Comparison of ENCODE assay signal across 8 cellular contexts in genomic region chr3:31532587-31533168, GRCh38. TPM values are rescaled to one million over a fixed set of nuclear protein-coding genes. Genes with fewer than 3 reads are reported as not detected.
DNase-seq lines count a peak whose midpoint lies in the region; ATAC-seq, FAIRE-seq and TF ChIP-seq lines count a peak whose summit lies in the region.

TSS of gene STT3B (plus strand) at chr3:31532925. CDS start at chr3:31532999, 74 bp downstream.

- H3K9me3 ChIP-seq in WERI-Rb-1 (ENCODE audit: severe bottlenecking) (no peaks in the 10 kb centered on the region), HepG2 (ENCODE audit: low read length) (no peaks in the 10 kb centered on the region)

- in situ Hi-C loops in HepG2 (cut with HindIII; ENCODE audit: extremely low pct_ligation_motif_present, low pct_unique_long_range_greater_than_20kb) = no loop called here

- H3K9ac ChIP-seq in HepG2 (ENCODE audit: insufficient read depth, low read depth, low read length) = peak within 1 kb of the TSS; percentile 88

- H3K4me3 ChIP-seq in WERI-Rb-1 (ENCODE audit: low read depth, low read length) = peak within 1 kb of the TSS; percentile 98
- H3K4me3 ChIP-seq in coronary artery = peak within 1 kb of the TSS; percentile 77
- H3K4me3 ChIP-seq in HepG2 (replicated peaks in 1 of 3; ENCODE audit: insufficient read depth in 1 of 3, low read depth in 2 of 3, low read length in 3 of 3) = peak within 1 kb of the TSS; percentile 91 to 97 (median 91)

- TF ChIP-seq CTCF in WERI-Rb-1 (IDR thresholded peaks at IDR 0.05; ENCODE audit: low read depth, low read length) = no peak
- TF ChIP-seq CTCF in coronary artery (IDR thresholded peaks at IDR 0.05) = no peak
- no peak; the same call in none of the 2 replicates for TF ChIP-seq CTCF in HepG2 (CRISPR knock-in tag; IDR thresholded peaks at IDR 0.05)

- TF ChIP-seq EP300 in HepG2 (IDR thresholded peaks at IDR 0.05; ENCODE audit: low read depth in 2 of 2, low read length in 2 of 2) = no peak
- no peak for TF ChIP-seq EP300 in HepG2 (CRISPR knock-in tag; IDR thresholded peaks at IDR 0.05; ENCODE audit: borderline replicate concordance)

- no peak for FAIRE-seq in HepG2 (lab: Jason Lieb, UNC)

- no TSS peak for BruUV-seq in HepG2 (replicated peaks; lab: Mats Ljungman, UMichigan)

- CTCF ChIA-PET in HepG2 (lab: Yijun Ruan, JAX; ENCODE audit: low intra/inter-chr PET ratio, low total read pairs) = no interaction called here

- intact Hi-C loops in HepG2 (cut with micrococcal nuclease; ENCODE audit: unreplicated experiment) = loop anchor here (2.0 to 10.0 kb wide), 4 partner anchors 155 to 574 kb away; partner anchors contain the start of gene GPD1L

- H3K4me2 ChIP-seq in HepG2 (ENCODE audit: low read depth, low read length) = peak within 1 kb of the TSS; percentile 88

- H3K4me1 ChIP-seq in HepG2 (ENCODE audit: insufficient read depth, low read length) = peaks cover 33% of the 10 kb centered on the region

- peak; percentile 48 for ATAC-seq in HG02623 (IDR thresholded peaks at IDR 0.05; ENCODE audit: unreplicated experiment)
- ATAC-seq in HepG2 = peak; percentile 63

- POLR2A ChIA-PET in HepG2 (lab: Yijun Ruan, JAX) = interaction anchor here (0.7 to 2.8 kb wide), 34 partner anchors 9 to 926 kb away, joined by 3 to 19 read pairs (median 4); partner anchors contain the start of gene TGFBR2

- H3K79me2 ChIP-seq in HepG2 (ENCODE audit: insufficient read depth, low read length) = peaks cover 60% of the 10 kb centered on the region

- peak within 1 kb of the TSS; percentile 100 for H3K27ac ChIP-seq in WERI-Rb-1
- peak within 1 kb of the TSS; percentile 96 for H3K27ac ChIP-seq in coronary artery
- H3K27ac ChIP-seq in HepG2 (ENCODE audit: extremely low read length, insufficient read depth, low read length) = peak within 1 kb of the TSS; percentile 99

- no peak within 1 kb of the TSS for H2AFZ ChIP-seq in HepG2 (ENCODE audit: low read length)

- H3K36me3 ChIP-seq in WERI-Rb-1 (peaks cover 16% of the 10 kb centered on the region), HepG2 (replicated peaks in 1 of 2; ENCODE audit: control insufficient read depth in 1 of 2, insufficient read depth in 2 of 2, low read length in 2 of 2) (no peaks in the 10 kb centered on the region)

- 3% methylated on average over 19 of the region's 68 CpGs for WGBS in HepG2 (ENCODE audit: low lambda C conversion rate)

- DNase-seq in NCI-H524 (lab: John Stamatoyannopoulos, UW) = peak; percentile 52 to 77
- no peak for DNase-seq in NCI-H524 treated with DMSO at 0.1 percent for 48 hours (lab: John Stamatoyannopoulos, UW)
- DNase-seq in NCI-H1092 treated with DMSO at 0.1 percent for 48 hours (lab: John Stamatoyannopoulos, UW) = peak; percentile 88
- no peak for DNase-seq in WERI-Rb-1
- no peak for DNase-seq in coronary artery (ENCODE audit: low spot score)
- DNase-seq in HepG2 (ENCODE audit: low spot score) = peak; percentile 62
- DNase-seq in stimulated activated CD4-positive, alpha-beta T cell treated with anti-CD3 and anti-CD28 coated beads, Interleukin-4, amount 100 ng/mL, for 24 hours = peak; percentile 81

- peaks cover 35% of the 10 kb centered on the region for H4K20me1 ChIP-seq in HepG2 (ENCODE audit: insufficient read depth, low read length)

- no peaks in the 10 kb centered on the region for H3K27me3 ChIP-seq in WERI-Rb-1 (ENCODE audit: insufficient read depth, low read depth, severe bottlenecking)
- H3K27me3 ChIP-seq in HepG2 (ENCODE audit: control insufficient read depth in 1 of 2, insufficient read depth in 2 of 2, low read length in 2 of 2) = no peaks in the 10 kb centered on the region; a peak in 1 of 5 replicates

- peak; percentile 66 to 84; a peak in 2 of 4 replicates for TF ChIP-seq POLR2A in HepG2 (IDR thresholded peaks at IDR 0.05; ENCODE audit: insufficient read depth in 1 of 2, low read depth in 2 of 2, low read length in 2 of 2)

- no peak; the same call in 1 of the 2 replicates for TF ChIP-seq RAD21 in HepG2 (CRISPR knock-in tag; IDR thresholded peaks at IDR 0.05)

TF ChIP-seq in HepG2, 621 proteins besides CTCF, POLR2A, EP300 and RAD21 (continues in another document):
- no peak for TF ChIP-seq ATRX (CRISPR knock-in tag; IDR thresholded peaks at IDR 0.05; ENCODE audit: borderline replicate concordance)
- TF ChIP-seq ZSCAN21 (CRISPR knock-in tag; IDR thresholded peaks at IDR 0.05; ENCODE audit: borderline replicate concordance) = peak; percentile 51; the same call in 1 of the 2 replicates
- TF ChIP-seq, protein P1, sequence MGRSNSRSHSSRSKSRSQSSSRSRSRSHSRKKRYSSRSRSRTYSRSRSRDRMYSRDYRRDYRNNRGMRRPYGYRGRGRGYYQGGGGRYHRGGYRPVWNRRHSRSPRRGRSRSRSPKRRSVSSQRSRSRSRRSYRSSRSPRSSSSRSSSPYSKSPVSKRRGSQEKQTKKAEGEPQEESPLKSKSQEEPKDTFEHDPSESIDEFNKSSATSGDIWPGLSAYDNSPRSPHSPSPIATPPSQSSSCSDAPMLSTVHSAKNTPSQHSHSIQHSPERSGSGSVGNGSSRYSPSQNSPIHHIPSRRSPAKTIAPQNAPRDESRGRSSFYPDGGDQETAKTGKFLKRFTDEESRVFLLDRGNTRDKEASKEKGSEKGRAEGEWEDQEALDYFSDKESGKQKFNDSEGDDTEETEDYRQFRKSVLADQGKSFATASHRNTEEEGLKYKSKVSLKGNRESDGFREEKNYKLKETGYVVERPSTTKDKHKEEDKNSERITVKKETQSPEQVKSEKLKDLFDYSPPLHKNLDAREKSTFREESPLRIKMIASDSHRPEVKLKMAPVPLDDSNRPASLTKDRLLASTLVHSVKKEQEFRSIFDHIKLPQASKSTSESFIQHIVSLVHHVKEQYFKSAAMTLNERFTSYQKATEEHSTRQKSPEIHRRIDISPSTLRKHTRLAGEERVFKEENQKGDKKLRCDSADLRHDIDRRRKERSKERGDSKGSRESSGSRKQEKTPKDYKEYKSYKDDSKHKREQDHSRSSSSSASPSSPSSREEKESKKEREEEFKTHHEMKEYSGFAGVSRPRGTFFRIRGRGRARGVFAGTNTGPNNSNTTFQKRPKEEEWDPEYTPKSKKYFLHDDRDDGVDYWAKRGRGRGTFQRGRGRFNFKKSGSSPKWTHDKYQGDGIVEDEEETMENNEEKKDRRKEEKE (IDR thresholded peaks at IDR 0.05) = no peak
- TF ChIP-seq BRD4 (CRISPR knock-in tag; IDR thresholded peaks at IDR 0.05) = peak; percentile 36; the same call in 1 of the 2 replicates
- peak; percentile 3; the same call in 1 of the 2 replicates for TF ChIP-seq GATAD2A (CRISPR knock-in tag; IDR thresholded peaks at IDR 0.05)
- peak; percentile 60; the same call in 1 of the 2 replicates for TF ChIP-seq MYC (CRISPR knock-in tag; IDR thresholded peaks at IDR 0.05; ENCODE audit: borderline replicate concordance)
- TF ChIP-seq ARNTL (CRISPR knock-in tag; IDR thresholded peaks at IDR 0.05) = peak; percentile 3; the same call in 1 of the 2 replicates
- TF ChIP-seq ZNF780A (CRISPR knock-in tag; IDR thresholded peaks at IDR 0.05) = 0 out of 2 replicates have a peak, but pooled peaks have one; percentile 15
- TF ChIP-seq, protein P2, sequence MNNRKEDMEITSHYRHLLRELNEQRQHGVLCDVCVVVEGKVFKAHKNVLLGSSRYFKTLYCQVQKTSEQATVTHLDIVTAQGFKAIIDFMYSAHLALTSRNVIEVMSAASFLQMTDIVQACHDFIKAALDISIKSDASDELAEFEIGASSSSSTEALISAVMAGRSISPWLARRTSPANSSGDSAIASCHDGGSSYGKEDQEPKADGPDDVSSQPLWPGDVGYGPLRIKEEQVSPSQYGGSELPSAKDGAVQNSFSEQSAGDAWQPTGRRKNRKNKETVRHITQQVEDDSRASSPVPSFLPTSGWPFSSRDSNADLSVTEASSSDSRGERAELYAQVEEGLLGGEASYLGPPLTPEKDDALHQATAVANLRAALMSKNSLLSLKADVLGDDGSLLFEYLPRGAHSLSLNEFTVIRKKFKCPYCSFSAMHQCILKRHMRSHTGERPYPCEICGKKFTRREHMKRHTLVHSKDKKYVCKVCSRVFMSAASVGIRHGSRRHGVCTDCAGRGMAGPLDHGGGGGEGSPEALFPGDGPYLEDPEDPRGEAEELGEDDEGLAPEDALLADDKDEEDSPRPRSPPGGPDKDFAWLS (CRISPR knock-in tag; IDR thresholded peaks at IDR 0.05; ENCODE audit: borderline replicate concordance) = peak; percentile 81; the same call in 1 of the 2 replicates

RNA-seq across cellular contexts. Expression of gene STT3B, which starts in this region (rescaled TPM):
- 160 and 205 TPM in 2 replicates for total RNA-seq in HepG2 (2016; rRNA removed; fragmentation: Illumina TruSeq; extraction: Trizol)
- total RNA-seq in HepG2 (2016; cell fraction: cytosol; rRNA removed; fragmentation: Illumina TruSeq; extraction: Trizol; ENCODE audit: low read depth) = 106 and 107 TPM in 2 replicates
- total RNA-seq in HepG2 (2016; cell fraction: insoluble cytoplasmic fraction; rRNA removed; fragmentation: Illumina TruSeq; extraction: Trizol) = 157 and 195 TPM in 2 replicates
- total RNA-seq in HepG2 (2016; cell fraction: membrane; rRNA removed; fragmentation: Illumina TruSeq; extraction: Trizol) = 71.4 and 88.4 TPM in 2 replicates
- total RNA-seq in HepG2 (2016; cell fraction: nucleus; rRNA removed; fragmentation: Illumina TruSeq; extraction: Trizol) = 201 and 264 TPM in 2 replicates
- 73.6 and 85.0 TPM in 2 replicates for polyA plus RNA-seq in HepG2 (2011; rRNA removed)
- polyA plus RNA-seq in HepG2 (2011; cell fraction: cytosol; rRNA removed) = 39.4 and 56.2 TPM in 2 replicates
- 29.8 and 34.6 TPM in 2 replicates for polyA plus RNA-seq in HepG2 (2011; cell fraction: nucleus; rRNA removed)
- polyA plus RNA-seq in HepG2 (2012) = 70.0 and 96.2 TPM in 2 replicates
- 15.6 and 15.8 TPM in 2 replicates for polyA plus RNA-seq in HepG2 (2016; cell fraction: cytosol; fragmentation: Illumina TruSeq; extraction: Trizol; ENCODE audit: low read depth)
- polyA plus RNA-seq in HepG2 (2016; cell fraction: insoluble cytoplasmic fraction; fragmentation: Illumina TruSeq; extraction: Trizol; ENCODE audit: low read depth) = 107 and 116 TPM in 2 replicates
- 37.8 and 48.6 TPM in 2 replicates for polyA plus RNA-seq in HepG2 (2016; cell fraction: membrane; fragmentation: Illumina TruSeq; extraction: Trizol; ENCODE audit: low read depth)
- 192 and 216 TPM in 2 replicates for polyA plus RNA-seq in HepG2 (2016; cell fraction: nucleus; fragmentation: Illumina TruSeq; extraction: Trizol; ENCODE audit: insufficient read depth, low read depth)
- 83.7 and 110 TPM in 2 replicates for polyA minus RNA-seq in HepG2 (2011; rRNA and poly(A)+ RNA removed; ENCODE audit: low replicate concordance)
- 109 and 110 TPM in 2 replicates for polyA minus RNA-seq in HepG2 (2011; cell fraction: cytosol; rRNA and poly(A)+ RNA removed)
- 136 and 160 TPM in 2 replicates for polyA minus RNA-seq in HepG2 (2011; cell fraction: nucleus; rRNA and poly(A)+ RNA removed)

Comparison
In these comparisons a context has a peak if more than half of its experiments do, and no peak if none do; other contexts are left out.
1. DNase-seq: peak in NCI-H524 (2 of 2), NCI-H1092 treated with DMSO at 0.1 percent for 48 hours (single experiment), HepG2 (single experiment) and stimulated activated CD4-positive, alpha-beta T cell treated with anti-CD3 and anti-CD28 coated beads, Interleukin-4, amount 100 ng/mL, for 24 hours (single experiment); none in NCI-H524 treated with DMSO at 0.1 percent for 48 hours (single experiment), WERI-Rb-1 (single experiment) and coronary artery (single experiment).
2. Peak in every context shown above with its lines, with median percentiles within 50 percentile points of each other: H3K27ac ChIP-seq and H3K4me3 ChIP-seq.